In genomic region chr1:8317647-8318360, GRCh38 we compare ENCODE assay signal across 8 cellular contexts. TPM values are rescaled to one million over a fixed set of nuclear protein-coding genes. Genes with fewer than 3 reads are reported as not detected.
DNase-seq lines count a peak whose midpoint lies in the region; ATAC-seq and TF ChIP-seq lines count a peak whose summit lies in the region.

SLC45A1 (plus strand) TSS chr1:8318114; CDS start chr1:8324330, 6,216 bp downstream.

- H3K27me3 ChIP-seq in H7 (ENCODE audit: control insufficient read depth, insufficient read depth, low read length), result peaks cover 13% of the 10 kb centered on the region
- H3K27me3 ChIP-seq in OCI-LY3 (ENCODE audit: low read depth, low read length), result no peaks in the 10 kb centered on the region
- H3K27me3 ChIP-seq in fibroblast of lung (ENCODE audit: control insufficient read depth, insufficient read depth, low read length), result no peaks in the 10 kb centered on the region

- peaks cover 11% of the 10 kb centered on the region for H3K4me1 ChIP-seq in OCI-LY3 (ENCODE audit: low read length)
- peaks cover 9% of the 10 kb centered on the region for H3K4me1 ChIP-seq in fibroblast of lung (ENCODE audit: control insufficient read depth, extremely low read depth, insufficient read depth, low read length)

- H3K36me3 Mint-ChIP-seq in naive thymus-derived CD8-positive, alpha-beta T cell, result no peaks in the 10 kb centered on the region

- POLR2A ChIA-PET in naive thymus-derived CD8-positive, alpha-beta T cell (lab: Charles Lee), result interaction anchor here (0.6 to 2.2 kb wide), 2 partner anchors 203 to 292 kb away, joined by 3 to 9 read pairs; partner anchors contain the start of gene ERRFI1

- peak within 1 kb of the TSS in 6 of 10 donors; percentile 24 to 88 (median 69) for H3K27ac Mint-ChIP-seq in naive thymus-derived CD8-positive, alpha-beta T cell

- peaks cover 15 to 44% (median 32%) of the 10 kb centered on the region in 5 donors for H3K27me3 Mint-ChIP-seq in naive thymus-derived CD8-positive, alpha-beta T cell

- H3K36me3 ChIP-seq in H7 (replicated peaks; ENCODE audit: control insufficient read depth, insufficient read depth, low read length) (no peaks in the 10 kb centered on the region), OCI-LY3 (replicated peaks; ENCODE audit: low read depth, low read length) (no peaks in the 10 kb centered on the region), fibroblast of lung (ENCODE audit: control insufficient read depth, insufficient read depth, low read length) (no peaks in the 10 kb centered on the region)

- H2AFZ ChIP-seq in OCI-LY3 (ENCODE audit: low read depth, low read length) (peak within 1 kb of the TSS; percentile 84; the same call in 1 of the 2 replicates), fibroblast of lung (ENCODE audit: low read length) (peak within 1 kb of the TSS; percentile 69)

- H3K79me2 ChIP-seq in OCI-LY3 (ENCODE audit: low read length) (no peaks in the 10 kb centered on the region), fibroblast of lung (ENCODE audit: control insufficient read depth, insufficient read depth, low read length) (no peaks in the 10 kb centered on the region)

- H3K9me3 ChIP-seq in OCI-LY3 (ENCODE audit: insufficient read depth, low read length) (no peaks in the 10 kb centered on the region), fibroblast of lung (ENCODE audit: control insufficient read depth, insufficient read depth, low read depth, low read length) (no peaks in the 10 kb centered on the region)

- peak; percentile 95 for ATAC-seq in naive thymus-derived CD8-positive, alpha-beta T cell

- H3K4me3 ChIP-seq in H7 (ENCODE audit: insufficient read depth, low read depth, low read length) (peak within 1 kb of the TSS; percentile 50), OCI-LY3 (ENCODE audit: low read length) (peak within 1 kb of the TSS; percentile 91), fibroblast of lung (replicated peaks in 1 of 4; ENCODE audit: control extremely low read depth in 1 of 4, insufficient read depth in 1 of 4, low read depth in 3 of 4, low read length in 4 of 4) (peak within 1 kb of the TSS; percentile 47 to 76 (median 70))

- DNase-seq in AG08395 (ENCODE audit: low spot score), result peak; percentile 86
- DNase-seq in H7, result peak; percentile 96
- peak; percentile 61 to 70 for DNase-seq in activated T-helper 1 cell treated with anti-CD3 and anti-CD28 coated beads, Interleukin-2, amount 50 U/mL, for 16 hours (ENCODE audit: low read depth in 1 of 2, low spot score in 1 of 2)
- DNase-seq in fibroblast of lung (ENCODE audit: low read depth in 2 of 2), result peak; percentile 63 to 68
- DNase-seq in naive thymus-derived CD8-positive, alpha-beta T cell, result peak; percentile 66 to 85 (median 76)
- peak; percentile 53 to 79 for DNase-seq in stimulated activated CD8-positive, alpha-beta memory T cell treated with anti-CD3 and anti-CD28 coated beads, Interleukin-7, amount 100 ng/mL, for 4 hours (ENCODE audit: low read depth in 2 of 2)
- DNase-seq in OCI-M2 (lab: John Stamatoyannopoulos, UW; ENCODE audit: unreplicated experiment), result no peak

- H3K27ac ChIP-seq in OCI-LY3 (ENCODE audit: low read length), result no peak within 1 kb of the TSS
- peak within 1 kb of the TSS; percentile 64 for H3K27ac ChIP-seq in fibroblast of lung (ENCODE audit: insufficient read depth, low read length)

- H3K4me2 ChIP-seq in OCI-LY3 (ENCODE audit: low read length), result peak within 1 kb of the TSS; percentile 93
- H3K4me2 ChIP-seq in fibroblast of lung (ENCODE audit: extremely low read depth, insufficient read depth, low read length), result peak within 1 kb of the TSS; percentile 88

- H3K9ac ChIP-seq in OCI-LY3 (ENCODE audit: low read length), result peak within 1 kb of the TSS; percentile 49
- peak within 1 kb of the TSS; percentile 84 for H3K9ac ChIP-seq in fibroblast of lung (ENCODE audit: insufficient read depth, low read length)

- H4K20me1 ChIP-seq in OCI-LY3 (ENCODE audit: insufficient read depth, low read length) (no peaks in the 10 kb centered on the region), fibroblast of lung (ENCODE audit: control insufficient read depth, extremely low read depth, insufficient read depth, low read length) (no peaks in the 10 kb centered on the region)

- peak within 1 kb of the TSS; percentile 77 to 88 (median 82) for H3K4me3 Mint-ChIP-seq in naive thymus-derived CD8-positive, alpha-beta T cell

- H3K9me3 Mint-ChIP-seq in naive thymus-derived CD8-positive, alpha-beta T cell, result no peaks in the 10 kb centered on the region

- TF ChIP-seq CTCF in OCI-LY3 (IDR thresholded peaks at IDR 0.05; ENCODE audit: low read depth, low read length), result no peak
- no peak for TF ChIP-seq CTCF in fibroblast of lung (conservative IDR thresholded peaks at IDR 0.05 in 1 of 2, IDR thresholded peaks at IDR 0.05 in 1 of 2; ENCODE audit: low read depth in 1 of 2, low read length in 2 of 2)

- peaks cover 10 to 36% (median 17%) of the 10 kb centered on the region in 4 donors for H3K4me1 Mint-ChIP-seq in naive thymus-derived CD8-positive, alpha-beta T cell

RNA-seq across cellular contexts. Expression of gene SLC45A1, which starts in this region (rescaled TPM):
- 0.90 and 1.0 TPM in 2 replicates for total RNA-seq in H7 (2014; rRNA removed; shearing (Covaris generic))
- 2.3 and 2.6 TPM in 2 replicates for total RNA-seq in fibroblast of lung
- polyA plus RNA-seq in fibroblast of lung, result 1.4 and 2.1 TPM in 2 replicates
- 3.8 and 4.0 TPM in 2 replicates for polyA plus RNA-seq in fibroblast of lung (2012)
- polyA minus RNA-seq in fibroblast of lung (ENCODE audit: low replicate concordance), result 6.1 and 8.6 TPM in 2 replicates
- 1 to 10 TPM; 1.2 TPM for total RNA-seq in naive thymus-derived CD8-positive, alpha-beta T cell
- polyA plus RNA-seq in naive thymus-derived CD8-positive, alpha-beta T cell, result under 1 TPM in 2 of 3 donors, not detected in 1; 0.48 to 0.81 TPM
